In genomic region chr10:70258216-70258615, GRCh38 we compare ENCODE assay signal across 27 cellular contexts. TPM values are rescaled to one million over a fixed set of nuclear protein-coding genes. Genes with fewer than 3 reads are reported as not detected.
"Had no signal": no experiment of that assay in that cellular context is flagged by ENCODE, and none has a peak within 500 bp of the region (broad histone marks: within the 10 kb centered on the region; RNA-seq: fewer than 3 reads in every experiment).

No MANE protein-coding gene starts in this region.

- H3K27ac Mint-ChIP-seq: activated CD4-positive, alpha-beta T cell treated with anti-CD3 and anti-CD28 coated beads for 36 hours; activated naive CD8-positive, alpha-beta T cell; brain; effector memory CD8-positive, alpha-beta T cell; naive thymus-derived CD4-positive, alpha-beta T cell; stimulated activated naive B cell treated with anti-CD40 and anti-IgM and Interleukin-4, amounts not matched to agents 10 μg/mL and 1 μg/mL and 100 μg/mL, for 72 hours had no signal

- H3K4me3 ChIP-seq: ascending aorta, heart right ventricle, pancreas, prostate gland, stomach, tibial nerve, uterus had no signal

- H3K4me3 Mint-ChIP-seq: activated CD4-positive, alpha-beta T cell treated with anti-CD3 and anti-CD28 coated beads for 36 hours; activated naive CD8-positive, alpha-beta T cell; brain; effector memory CD8-positive, alpha-beta T cell; naive thymus-derived CD4-positive, alpha-beta T cell; neural crest cell; stimulated activated naive B cell treated with anti-CD40 and anti-IgM and Interleukin-4, amounts not matched to agents 10 μg/mL and 1 μg/mL and 100 μg/mL, for 72 hours had no signal

- H3K36me3 Mint-ChIP-seq: brain had no signal

- H3K4me1 Mint-ChIP-seq: brain had no signal

- DNase-seq: activated CD4-positive, alpha-beta T cell treated with anti-CD3 and anti-CD28 coated beads for 36 hours; activated CD4-positive, CD25-positive, alpha-beta regulatory T cell; activated effector memory CD4-positive, alpha-beta T cell treated with Interleukin-2 at 50 U/mL for 16 hours; activated naive CD4-positive, alpha-beta T cell treated with Interleukin-2 at 50 U/mL for 16 hours; cortex of kidney; effector memory CD8-positive, alpha-beta T cell; erythroblast; heart right ventricle; midbrain; naive thymus-derived CD4-positive, alpha-beta T cell; nucleus accumbens; pancreas; stimulated activated CD4-positive, alpha-beta T cell treated with anti-CD3 and anti-CD28 coated beads, Interleukin-15, amount 100 ng/mL, for 24 hours; stimulated activated CD4-positive, alpha-beta T cell treated with anti-CD3 and anti-CD28 coated beads, Interleukin-2, amount 100 ng/mL, for 24 hours; stimulated activated naive B cell treated with anti-CD40 and anti-IgM and Interleukin-4, amounts not matched to agents 10 μg/mL and 1 μg/mL and 100 μg/mL, for 72 hours; uterus had no signal

- ATAC-seq: activated CD4-positive, alpha-beta T cell treated with anti-CD3 and anti-CD28 coated beads for 36 hours; effector memory CD8-positive, alpha-beta T cell; foreskin keratinocyte; naive thymus-derived CD4-positive, alpha-beta T cell; pancreas; stimulated activated naive B cell treated with anti-CD40 and anti-IgM and Interleukin-4, amounts not matched to agents 10 μg/mL and 1 μg/mL and 100 μg/mL, for 72 hours had no signal

RNA-seq across cellular contexts. Expression of gene NPFFR1, which starts 25.6 kb away (rescaled TPM):
- total RNA-seq: activated CD4-positive, alpha-beta T cell treated with anti-CD3 and anti-CD28 coated beads for 36 hours; ascending aorta; cardiac septum; fibroblast of lung; foreskin keratinocyte; neural crest cell; T-helper 1 cell treated with Interleukin-12 subunit alpha and Interleukin-12 subunit beta and Interleukin-4 antibody, amounts not matched to agents 30 ng/mL and 1 ng/mL, for 36 hours had no signal
